ENCODE assay signal across 1 cellular context in the genomic region with DNA sequence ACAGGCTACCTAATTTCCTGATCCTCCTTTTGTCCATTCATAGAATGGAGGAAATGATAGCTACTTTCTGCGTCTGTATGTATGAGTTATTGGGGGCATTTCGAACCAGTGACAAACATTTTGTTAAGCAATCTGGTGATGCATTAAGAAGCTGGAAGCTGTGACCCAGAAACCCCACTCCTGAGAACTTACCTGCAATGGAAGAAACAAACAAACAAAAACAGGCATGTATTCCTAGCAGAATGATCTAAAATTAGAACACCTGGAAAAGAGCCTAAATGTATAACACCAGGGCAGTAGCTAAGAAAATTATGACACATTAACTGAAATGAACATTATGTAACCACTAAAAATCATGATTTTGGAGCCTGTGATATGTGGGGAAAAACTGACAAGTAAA.
TF ChIP-seq lines count a peak whose summit lies in the region.

No MANE protein-coding gene starts in this region.

TF ChIP-seq in SK-N-SH, 30 proteins besides CTCF, POLR2A, EP300 and RAD21 (continued from another document):
- TF ChIP-seq NRF1 (IDR thresholded peaks at IDR 0.05; ENCODE audit: low read depth, low read length): no peak
